In genomic region chr12:48978741-48979601, GRCh38 we compare ENCODE assay signal across 10 cellular contexts. TPM values are rescaled to one million over a fixed set of nuclear protein-coding genes. Genes with fewer than 3 reads are reported as not detected.
A peak's percentile ranks its signal among the peaks of the same experiment; 100 is the strongest.
DNase-seq lines count a peak whose midpoint lies in the region; ATAC-seq and TF ChIP-seq lines count a peak whose summit lies in the region.
"Had no signal": no experiment of that assay in that cellular context is flagged by ENCODE, and none has a peak within 500 bp of the region (broad histone marks: within the 10 kb centered on the region; RNA-seq: fewer than 3 reads in every experiment).

No MANE protein-coding gene starts in this region.

- WGBS in liver = 3% methylated on average over 45 of the region's 45 CpGs
- WGBS in thymus = 3% methylated on average over 45 of the region's 45 CpGs
- WGBS in ovary, 3 donors = 2 to 4% (median 2%) methylated on average over 43 to 45 of the region's 45 CpGs

- H3K4me3 Mint-ChIP-seq in activated T-helper 17 cell treated with anti-CD3 and anti-CD28 coated beads, Interleukin-2, amount 50 U/mL, for 72 hours = peak overlapping the region; percentile 75

- no peak for ATAC-seq in activated T-helper 17 cell treated with anti-CD3 and anti-CD28 coated beads, Interleukin-2, amount 50 U/mL, for 72 hours (replicated peaks)

- TF ChIP-seq POLR2A in ovary (IDR thresholded peaks at IDR 0.05) = no peak

- H3K4me1 Mint-ChIP-seq in activated T-helper 17 cell treated with anti-CD3 and anti-CD28 coated beads, Interleukin-2, amount 50 U/mL, for 72 hours = peaks cover 29% of the 10 kb centered on the region

- peaks cover 27 to 34% (median 30%) of the 10 kb centered on the region in 4 donors for H3K4me1 ChIP-seq in liver (ENCODE audit: control insufficient read depth in 4 of 4, insufficient read depth in 4 of 4, low read length in 3 of 4)
- H3K4me1 ChIP-seq in thymus (ENCODE audit: control insufficient read depth, insufficient read depth, low read length) = peaks cover 21% of the 10 kb centered on the region
- H3K4me1 ChIP-seq in ovary (ENCODE audit: insufficient read depth) = peaks cover 11% of the 10 kb centered on the region

- TF ChIP-seq RAD21 in liver (IDR thresholded peaks at IDR 0.05) = no peak

- H3K9me3 Mint-ChIP-seq in activated T-helper 17 cell treated with anti-CD3 and anti-CD28 coated beads, Interleukin-2, amount 50 U/mL, for 72 hours = no peaks in the 10 kb centered on the region

- peaks cover 31% of the 10 kb centered on the region for H3K27me3 Mint-ChIP-seq in activated T-helper 17 cell treated with anti-CD3 and anti-CD28 coated beads, Interleukin-2, amount 50 U/mL, for 72 hours

- no peak overlapping the region for H3K27ac ChIP-seq in liver (ENCODE audit: low read depth in 1 of 2, low read length in 2 of 2)
- H3K27ac ChIP-seq in thymus (ENCODE audit: low read depth) = no peak overlapping the region
- no peak overlapping the region for H3K27ac ChIP-seq in ovary
- H3K27ac ChIP-seq: epithelial cell of prostate had no signal

- no peak overlapping the region for H3K9ac ChIP-seq in liver (ENCODE audit: low read depth in 1 of 2, low read length in 2 of 2)

- peaks cover 9% of the 10 kb centered on the region for H3K36me3 Mint-ChIP-seq in activated T-helper 17 cell treated with anti-CD3 and anti-CD28 coated beads, Interleukin-2, amount 50 U/mL, for 72 hours (ENCODE audit: low read depth)

- H3K4me3 ChIP-seq in liver (ENCODE audit: low read depth in 1 of 3, low read length in 3 of 3) (peak overlapping the region in 2 of 3 donors; percentile 15 to 38), thymus (ENCODE audit: low read length) (peak overlapping the region; percentile 55), ovary (no peak overlapping the region)

- TF ChIP-seq CTCF in liver (IDR thresholded peaks at IDR 0.05; ENCODE audit: low read depth, low read length, missing input control) (no peak), ovary (IDR thresholded peaks at IDR 0.05) (no peak)

- intact Hi-C loops in ovary (cut with DNase I) = no loop called here

- peak; percentile 38 for DNase-seq in activated T-cell treated with anti-CD3 and anti-CD28 coated beads, Interleukin-2, amount 50 U/mL, for 1 hour
- DNase-seq in activated T-cell treated with anti-CD3 and anti-CD28 coated beads for 4 hours (no peak), NOMO-1 (lab: John Stamatoyannopoulos, UW; ENCODE audit: unreplicated experiment in 2 of 2) (no peak), ovary (no peak), NCI-H2196 (lab: John Stamatoyannopoulos, UW; ENCODE audit: unreplicated experiment) (no peak)
- DNase-seq: SIG-M5 had no signal

- no peaks in the 10 kb centered on the region for H3K9me3 ChIP-seq in liver (ENCODE audit: control insufficient read depth in 4 of 4, low read length in 3 of 4)
- H3K9me3 ChIP-seq in thymus (ENCODE audit: control insufficient read depth) = peaks cover 2% of the 10 kb centered on the region
- no peaks in the 10 kb centered on the region for H3K9me3 ChIP-seq in ovary

- peaks cover 6 to 17% (median 13%) of the 10 kb centered on the region in 4 donors for H3K27me3 ChIP-seq in liver (ENCODE audit: control insufficient read depth in 4 of 4, insufficient read depth in 4 of 4, low read length in 3 of 4)
- H3K27me3 ChIP-seq in thymus (ENCODE audit: control insufficient read depth, insufficient read depth) = peaks cover 83% of the 10 kb centered on the region
- peaks cover 7% of the 10 kb centered on the region for H3K27me3 ChIP-seq in ovary

- no peak for TF ChIP-seq EP300 in ovary (IDR thresholded peaks at IDR 0.05)

- peak overlapping the region; percentile 20 for H3K27ac Mint-ChIP-seq in activated T-helper 17 cell treated with anti-CD3 and anti-CD28 coated beads, Interleukin-2, amount 50 U/mL, for 72 hours

- H3K36me3 ChIP-seq in liver (ENCODE audit: control insufficient read depth in 4 of 4, insufficient read depth in 3 of 4, low read depth in 1 of 4, low read length in 3 of 4) (no peaks in the 10 kb centered on the region), thymus (ENCODE audit: control insufficient read depth, insufficient read depth) (no peaks in the 10 kb centered on the region), ovary (no peaks in the 10 kb centered on the region)

TF ChIP-seq in liver, 16 proteins besides CTCF, POLR2A, EP300 and RAD21:
- no peak for TF ChIP-seq TAF1 (conservative IDR thresholded peaks at IDR 0.05)
- TF ChIP-seq EGR1 (IDR thresholded peaks at IDR 0.05; ENCODE audit: low read depth in 2 of 2) = no peak
- no peak for TF ChIP-seq REST (IDR thresholded peaks at IDR 0.05)
- TF ChIP-seq HNF4A (conservative IDR thresholded peaks at IDR 0.05) = no peak
- TF ChIP-seq MAX (IDR thresholded peaks at IDR 0.05) = no peak
- TF ChIP-seq YY1 (IDR thresholded peaks at IDR 0.05) = no peak
- TF ChIP-seq ATF3 (IDR thresholded peaks at IDR 0.05) = no peak

RNA-seq across cellular contexts. Expression of gene WNT1, which starts 0.8 kb away (rescaled TPM):
- total RNA-seq in activated T-helper 17 cell treated with anti-CD3 and anti-CD28 coated beads, Interleukin-2, amount 50 U/mL, for 72 hours = not detected
- total RNA-seq in liver (not detected), ovary (not detected)
- polyA plus RNA-seq in liver (not detected), thymus (0.05 TPM), ovary (not detected)

RNA-seq across cellular contexts. Expression of gene WNT10B, which starts 7.4 kb away (rescaled TPM):
- under 1 TPM; 0.22 to 0.29 TPM for total RNA-seq in activated T-helper 17 cell treated with anti-CD3 and anti-CD28 coated beads, Interleukin-2, amount 50 U/mL, for 72 hours
- total RNA-seq in liver (under 1 TPM in 1 of 2 donors, not detected in 1; 0.08 TPM), ovary (under 1 TPM in 1 of 7 donors, not detected in 6; 0.24 TPM)
- polyA plus RNA-seq in liver (under 1 TPM in 1 of 2 donors, not detected in 1; 0.05 TPM), thymus (14.1 TPM), ovary (under 1 TPM; 0.19 to 0.97 TPM)

RNA-seq across cellular contexts. Expression of gene DDN, which starts 20.2 kb away (rescaled TPM):
- 1 to 10 TPM in 1 of 2 donors, under 1 TPM in 1; 0.32 to 1.5 TPM for total RNA-seq in activated T-helper 17 cell treated with anti-CD3 and anti-CD28 coated beads, Interleukin-2, amount 50 U/mL, for 72 hours
- under 1 TPM in 1 of 2 donors, not detected in 1; 0.09 TPM for total RNA-seq in liver
- not detected for polyA plus RNA-seq in liver
- 0.18 TPM for polyA plus RNA-seq in thymus
- total RNA-seq in ovary = under 1 TPM in 1 of 7 donors, not detected in 6; 0.05 TPM
- under 1 TPM; 0.04 to 0.28 TPM for polyA plus RNA-seq in ovary

RNA-seq across cellular contexts. Expression of gene ARF3, which starts 21.7 kb away (rescaled TPM):
- 100 to 1,000 TPM in 1 of 2 donors, 10 to 100 TPM in 1; 84.1 to 128 TPM for total RNA-seq in activated T-helper 17 cell treated with anti-CD3 and anti-CD28 coated beads, Interleukin-2, amount 50 U/mL, for 72 hours
- 10 to 100 TPM; 17.1 to 21.6 TPM for total RNA-seq in liver
- polyA plus RNA-seq in liver = 10 to 100 TPM; 14.1 to 29.5 TPM
- 70.6 TPM for polyA plus RNA-seq in thymus
- 100 to 1,000 TPM in 4 of 7 donors, 10 to 100 TPM in 3; 25.5 to 123 (median 100) TPM for total RNA-seq in ovary
- polyA plus RNA-seq in ovary = 100 to 1,000 TPM in 1 of 2 donors, 10 to 100 TPM in 1; 59.0 to 243 TPM

RNA-seq across cellular contexts. Expression of gene PRKAG1, which starts 39.6 kb away (rescaled TPM):
- total RNA-seq in activated T-helper 17 cell treated with anti-CD3 and anti-CD28 coated beads, Interleukin-2, amount 50 U/mL, for 72 hours = 10 to 100 TPM; 47.1 to 62.7 TPM
- 10 to 100 TPM; 18.3 to 23.4 TPM for total RNA-seq in liver
- 10 to 100 TPM; 15.5 to 31.5 TPM for polyA plus RNA-seq in liver
- 58.5 TPM for polyA plus RNA-seq in thymus
- 10 to 100 TPM; 25.6 to 58.2 (median 35.8) TPM for total RNA-seq in ovary
- polyA plus RNA-seq in ovary = 10 to 100 TPM; 38.3 to 98.5 TPM
